ENCODE assay signal across 18 cellular contexts in the genomic region with DNA sequence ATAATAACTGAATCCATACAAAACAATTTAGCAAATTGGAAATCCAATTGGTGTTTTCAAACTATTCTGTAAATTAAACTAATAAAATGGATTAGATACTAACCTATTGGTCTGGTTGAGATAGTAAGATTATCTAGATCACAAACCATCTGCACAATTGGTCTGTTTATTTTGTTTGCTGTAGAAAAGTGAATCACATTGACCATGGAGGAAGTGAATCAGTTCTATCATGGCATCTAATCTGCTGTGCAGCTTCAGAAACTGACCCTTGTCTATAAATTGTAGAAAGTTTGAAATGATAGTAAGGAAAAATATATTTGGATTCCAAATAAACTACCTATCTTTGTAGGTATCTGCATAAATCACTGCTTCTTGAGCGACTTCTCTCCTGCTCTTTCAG.
"Had no signal": no experiment of that assay in that cellular context is flagged by ENCODE, and none has a peak within 500 bp of the region (broad histone marks: within the 10 kb centered on the region; RNA-seq: fewer than 3 reads in every experiment).

No MANE protein-coding gene starts in this region.

- H3K9me3 Mint-ChIP-seq: neural crest cell had no signal

- H3K27ac Mint-ChIP-seq: immature natural killer cell; stimulated activated naive CD8-positive, alpha-beta T cell treated with anti-CD3 and anti-CD28 coated beads, Interleukin-15, Interleukin-2, amounts not matched to agents 100 ng/mL and 50 ng/mL, for 24 hours had no signal

- H3K36me3 ChIP-seq: ascending aorta, colonic mucosa, esophagus muscularis mucosa, heart left ventricle, pancreas, spleen, upper lobe of right lung had no signal

- H3K27ac ChIP-seq: ascending aorta, colonic mucosa, esophagus muscularis mucosa, heart left ventricle, pancreas, spleen, upper lobe of right lung had no signal

- DNase-seq: activated CD4-positive, CD25-positive, alpha-beta regulatory T cell treated with anti-CD3 and anti-CD28 coated beads, Interleukin-2, amount 50 U/mL, for 72 hours; activated naive CD4-positive, alpha-beta T cell; activated T-cell treated with anti-CD3 and anti-CD28 coated beads for 4 hours; caudate nucleus; colonic mucosa; heart left ventricle; immature natural killer cell; left cardiac atrium; spleen; T-helper 9 cell; upper lobe of right lung had no signal

- H3K4me3 Mint-ChIP-seq: immature natural killer cell; neural crest cell; stimulated activated naive CD8-positive, alpha-beta T cell treated with anti-CD3 and anti-CD28 coated beads, Interleukin-15, Interleukin-2, amounts not matched to agents 100 ng/mL and 50 ng/mL, for 24 hours had no signal

- H3K9me3 ChIP-seq: ascending aorta, colonic mucosa, esophagus muscularis mucosa, heart left ventricle, pancreas, spleen, upper lobe of right lung had no signal

- H3K4me1 Mint-ChIP-seq: immature natural killer cell, neural crest cell had no signal

- H3K36me3 Mint-ChIP-seq: immature natural killer cell had no signal

- H3K4me1 ChIP-seq: ascending aorta, colonic mucosa, esophagus muscularis mucosa, heart left ventricle, spleen, upper lobe of right lung had no signal

- H3K4me3 ChIP-seq: ascending aorta, colonic mucosa, esophagus muscularis mucosa, heart left ventricle, lung, pancreas, spleen, upper lobe of right lung had no signal

- H3K27me3 Mint-ChIP-seq: stimulated activated naive CD8-positive, alpha-beta T cell treated with anti-CD3 and anti-CD28 coated beads, Interleukin-15, Interleukin-2, amounts not matched to agents 100 ng/mL and 50 ng/mL, for 24 hours had no signal

- ATAC-seq: heart left ventricle, left cardiac atrium, sciatic nerve, upper lobe of right lung had no signal

- H3K27me3 ChIP-seq: ascending aorta, colonic mucosa, esophagus muscularis mucosa, heart left ventricle, pancreas, spleen, upper lobe of right lung had no signal
